ENCODE assay signal across 21 cellular contexts in the genomic region with DNA sequence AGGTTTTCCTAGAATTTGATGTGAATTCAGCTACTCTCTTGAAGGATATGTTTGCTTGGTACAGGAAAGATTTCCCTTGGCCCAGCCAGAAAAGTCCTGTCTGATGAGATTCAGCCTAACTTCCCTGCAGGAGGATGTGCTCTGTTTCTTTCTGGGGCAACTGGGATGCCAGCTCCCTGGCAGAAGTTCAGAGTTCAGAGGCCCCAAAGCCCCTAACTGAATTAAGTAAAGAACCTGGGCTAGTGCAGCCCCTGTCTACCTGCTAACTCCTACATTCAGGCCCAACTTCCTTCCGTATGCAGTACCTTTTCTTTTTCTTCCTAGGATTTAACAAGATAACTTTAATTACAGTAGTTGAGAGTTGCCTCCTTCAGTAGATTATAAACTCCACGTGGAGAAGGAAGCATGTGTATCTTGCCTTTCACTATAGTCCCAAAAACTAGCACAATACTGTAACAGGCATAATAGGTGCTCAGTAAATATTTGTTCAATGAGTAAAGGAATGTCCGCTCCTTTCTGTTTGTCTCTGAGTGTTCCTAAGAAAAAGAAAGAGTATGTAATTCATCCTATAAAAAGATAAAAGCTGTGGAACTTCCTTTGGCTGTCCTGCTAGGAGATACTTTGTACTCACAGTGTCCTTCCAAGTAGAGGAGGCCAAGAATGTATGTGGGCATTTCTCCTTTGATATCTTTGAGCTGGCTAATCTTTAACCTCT.
A peak's percentile ranks its signal among the peaks of the same experiment; 100 is the strongest.
DNase-seq lines count a peak whose midpoint lies in the region; ATAC-seq and TF ChIP-seq lines count a peak whose summit lies in the region.
"Had no signal": no experiment of that assay in that cellular context is flagged by ENCODE, and none has a peak within 500 bp of the region (broad histone marks: within the 10 kb centered on the region; RNA-seq: fewer than 3 reads in every experiment).

No MANE protein-coding gene starts in this region.

- CTCF ChIA-PET in Caco-2 (lab: Charles Lee), result interaction anchor here (0.7 to 3.5 kb wide), 3 partner anchors 20 to 270 kb away, joined by 3 to 31 read pairs (median 9); no protein-coding TSS in a partner anchor

- H3K9me3 ChIP-seq in Caco-2, result no peaks in the 10 kb centered on the region
- no peaks in the 10 kb centered on the region for H3K9me3 ChIP-seq in hepatocyte (ENCODE audit: low read depth)
- H3K9me3 ChIP-seq in osteoblast (ENCODE audit: low read depth, low read length), result no peaks in the 10 kb centered on the region
- H3K9me3 ChIP-seq: SJSA1 had no signal

- ATAC-seq in GM18498 (IDR thresholded peaks at IDR 0.05; ENCODE audit: unreplicated experiment) (no peak), HG03520 (IDR thresholded peaks at IDR 0.05; ENCODE audit: unreplicated experiment) (no peak)
- ATAC-seq: HCT116, Panc1 had no signal

- H3K9me3 Mint-ChIP-seq in Caco-2 (ENCODE audit: unreplicated experiment) (peaks cover 7% of the 10 kb centered on the region), progenitor cell of endocrine pancreas (ENCODE audit: low read depth) (no peaks in the 10 kb centered on the region)
- H3K9me3 Mint-ChIP-seq: CD14-positive monocyte had no signal

- intact Hi-C loops in Caco-2 (cut with micrococcal nuclease; ENCODE audit: unreplicated experiment), result loop anchor here (1.0 kb wide), 3 partner anchors 27 to 312 kb away; a partner anchor contains a TSS

- H3K4me1 Mint-ChIP-seq in Caco-2 (ENCODE audit: low read depth, unreplicated experiment) (peaks cover 44% of the 10 kb centered on the region), progenitor cell of endocrine pancreas (ENCODE audit: low read depth) (peaks cover 16% of the 10 kb centered on the region)
- H3K4me1 Mint-ChIP-seq: B cell; CD14-positive monocyte; CD8-positive, alpha-beta memory T cell had no signal

- 53% methylated on average over 3 of the region's 3 CpGs for WGBS in hepatocyte (ENCODE audit: low lambda C conversion rate, missing lambda C conversion rate)

- H3K4me3 ChIP-seq in Caco-2 (ENCODE audit: low read depth, low read length) (no peak overlapping the region), hepatocyte (no peak overlapping the region), osteoblast (ENCODE audit: insufficient read depth, low read length) (no peak overlapping the region)
- H3K4me3 ChIP-seq: SJSA1 had no signal

- H3K27me3 ChIP-seq in Caco-2 (replicated peaks; ENCODE audit: control insufficient read depth, insufficient read depth, low read length) (no peaks in the 10 kb centered on the region), hepatocyte (no peaks in the 10 kb centered on the region), osteoblast (ENCODE audit: insufficient read depth, low read length) (peaks cover 4% of the 10 kb centered on the region)
- H3K27me3 ChIP-seq: SJSA1 had no signal

- H4K20me1 ChIP-seq in hepatocyte (ENCODE audit: insufficient read depth, poor library complexity, severe bottlenecking) (no peaks in the 10 kb centered on the region), osteoblast (ENCODE audit: insufficient read depth, low read length) (no peaks in the 10 kb centered on the region)

- H3K27me3 Mint-ChIP-seq in Caco-2 (ENCODE audit: insufficient read depth, unreplicated experiment) (no peaks in the 10 kb centered on the region), progenitor cell of endocrine pancreas (peaks cover 18% of the 10 kb centered on the region)

- H2AFZ ChIP-seq in hepatocyte (no peak overlapping the region), osteoblast (ENCODE audit: low read length) (no peak overlapping the region)

- DNase-seq in Caco-2, result peak; percentile 55 to 72
- DNase-seq in LoVo (ENCODE audit: low spot score), result peak; percentile 64
- DNase-seq in hepatocyte (ENCODE audit: low spot score), result peak; percentile 39
- no peak for DNase-seq in progenitor cell of endocrine pancreas (ENCODE audit: low spot score, unreplicated experiment)
- DNase-seq in NCI-H345 (lab: John Stamatoyannopoulos, UW), result no peak
- DNase-seq in osteoblast (ENCODE audit: insufficient read length, low spot score, missing footprints), result no peak
- DNase-seq: CD8-positive, alpha-beta memory T cell; DMS53; KBM-7; MM.1S; NCI-H2029 treated with DMSO at 0.1 percent for 48 hours; NCI-H69; T-helper 2 cell had no signal

- no peaks in the 10 kb centered on the region for H3K9me2 ChIP-seq in hepatocyte (replicated peaks; ENCODE audit: insufficient read depth)

- peak overlapping the region; percentile 29 for H3K27ac ChIP-seq in hepatocyte
- H3K27ac ChIP-seq in osteoblast (ENCODE audit: low read depth, low read length), result no peak overlapping the region
- H3K27ac ChIP-seq: RWPE1, SJSA1 had no signal

- H3K27ac Mint-ChIP-seq in Caco-2 (ENCODE audit: unreplicated experiment) (peak overlapping the region; percentile 65), progenitor cell of endocrine pancreas (peak overlapping the region; percentile 61)
- H3K27ac Mint-ChIP-seq: B cell; CD14-positive monocyte; CD8-positive, alpha-beta memory T cell had no signal

- H3K4me3 Mint-ChIP-seq in Caco-2 (ENCODE audit: unreplicated experiment) (peak overlapping the region; percentile 23), progenitor cell of endocrine pancreas (ENCODE audit: low read depth) (no peak overlapping the region)
- H3K4me3 Mint-ChIP-seq: B cell; CD14-positive monocyte; CD8-positive, alpha-beta memory T cell had no signal

- H3K36me3 Mint-ChIP-seq in Caco-2 (ENCODE audit: insufficient read depth, unreplicated experiment) (peaks cover 6% of the 10 kb centered on the region), progenitor cell of endocrine pancreas (ENCODE audit: insufficient read depth) (no peaks in the 10 kb centered on the region)
- H3K36me3 Mint-ChIP-seq: CD14-positive monocyte; CD8-positive, alpha-beta memory T cell had no signal

- no peaks in the 10 kb centered on the region for H3K79me2 ChIP-seq in hepatocyte
- H3K79me2 ChIP-seq in osteoblast (ENCODE audit: insufficient read depth, low read length), result no peaks in the 10 kb centered on the region

- H3K4me2 ChIP-seq in hepatocyte, result no peak overlapping the region
- no peak overlapping the region for H3K4me2 ChIP-seq in osteoblast (ENCODE audit: insufficient read depth, low read length)

- no peaks in the 10 kb centered on the region for H3K36me3 ChIP-seq in Caco-2 (ENCODE audit: control insufficient read depth, insufficient read depth, low read length)
- H3K36me3 ChIP-seq in hepatocyte (replicated peaks; ENCODE audit: insufficient read depth, low read depth), result no peaks in the 10 kb centered on the region
- H3K36me3 ChIP-seq in osteoblast (ENCODE audit: insufficient read depth, low read length), result no peaks in the 10 kb centered on the region
- H3K36me3 ChIP-seq: SJSA1 had no signal

- no peak for TF ChIP-seq CTCF in Caco-2 (IDR thresholded peaks at IDR 0.05; ENCODE audit: insufficient read depth in 1 of 2, low read depth in 1 of 2, low read length in 1 of 2, severe bottlenecking in 1 of 2, unreplicated experiment in 1 of 2)
- TF ChIP-seq CTCF in hepatocyte (IDR thresholded peaks at IDR 0.05; ENCODE audit: poor library complexity), result no peak
- TF ChIP-seq CTCF in progenitor cell of endocrine pancreas (IDR thresholded peaks at IDR 0.05; ENCODE audit: unreplicated experiment), result no peak
- no peak for TF ChIP-seq CTCF in osteoblast (IDR thresholded peaks at IDR 0.05; ENCODE audit: extremely low read depth, low read depth, low read length)

- no TSS peak for BruUV-seq in Caco-2 (replicated peaks; lab: Mats Ljungman, UMichigan)

- H3K4me1 ChIP-seq in Caco-2, result peaks cover 33% of the 10 kb centered on the region
- H3K4me1 ChIP-seq in hepatocyte (ENCODE audit: insufficient read depth), result peaks cover 8% of the 10 kb centered on the region
- H3K4me1 ChIP-seq in osteoblast (ENCODE audit: insufficient read depth, low read length), result no peaks in the 10 kb centered on the region
- H3K4me1 ChIP-seq: SJSA1 had no signal

- POLR2A ChIA-PET in Caco-2 (lab: Charles Lee), result interaction anchor here (0.6 to 1.0 kb wide), 2 partner anchors 197 to 281 kb away, joined by 3 to 9 read pairs; a partner anchor contains a TSS

Comparison
In these comparisons a context has a peak if more than half of its experiments do, and no peak if none do; other contexts are left out.
1. DNase-seq: peak in Caco-2 (2 of 2), LoVo (single experiment) and hepatocyte (single experiment); none in progenitor cell of endocrine pancreas (single experiment), NCI-H345 (single experiment) and osteoblast (single experiment).